12 cellular contexts compared by ENCODE assay signal in genomic region chr12:50066402-50066801, GRCh38. TPM values are rescaled to one million over a fixed set of nuclear protein-coding genes. Genes with fewer than 3 reads are reported as not detected.
A peak's percentile ranks its signal among the peaks of the same experiment; 100 is the strongest.
DNase-seq lines count a peak whose midpoint lies in the region; ATAC-seq and FAIRE-seq lines count a peak whose summit lies in the region.
"Had no signal": no experiment of that assay in that cellular context is flagged by ENCODE, and none has a peak within 500 bp of the region (broad histone marks: within the 10 kb centered on the region; RNA-seq: fewer than 3 reads in every experiment).

No MANE protein-coding gene starts in this region.

- no peak overlapping the region for H3K27ac Mint-ChIP-seq in activated naive CD4-positive, alpha-beta T cell treated with anti-CD3 and anti-CD28 coated beads, Interleukin-2, amount 10 ng/mL, durations not matched to agents 7 days and 5 days
- H3K27ac Mint-ChIP-seq: activated naive CD8-positive, alpha-beta T cell treated with anti-CD3 and anti-CD28 coated beads, Interleukin-2, amount 10 ng/mL, durations not matched to agents 7 days and 5 days; CD4-positive, alpha-beta T cell; T-helper 2 cell treated with Interferon-gamma antibody and Interleukin-4, amounts not matched to agents 5 μg/mL and 100 μg/mL, for 36 hours had no signal

- H3K9me3 Mint-ChIP-seq in activated naive CD4-positive, alpha-beta T cell treated with anti-CD3 and anti-CD28 coated beads, Interleukin-2, amount 10 ng/mL, durations not matched to agents 7 days and 5 days, result no peaks in the 10 kb centered on the region
- H3K9me3 Mint-ChIP-seq: activated naive CD8-positive, alpha-beta T cell treated with anti-CD3 and anti-CD28 coated beads, Interleukin-2, amount 10 ng/mL, durations not matched to agents 7 days and 5 days; CD4-positive, alpha-beta T cell; T-helper 2 cell treated with Interferon-gamma antibody and Interleukin-4, amounts not matched to agents 5 μg/mL and 100 μg/mL, for 36 hours had no signal

- FAIRE-seq in frontal cortex (lab: Jason Lieb, UNC), result no peak

- H3K4me1 Mint-ChIP-seq in activated naive CD4-positive, alpha-beta T cell treated with anti-CD3 and anti-CD28 coated beads, Interleukin-2, amount 10 ng/mL, durations not matched to agents 7 days and 5 days, result peaks cover 12% of the 10 kb centered on the region

- H3K4me3 Mint-ChIP-seq in activated naive CD4-positive, alpha-beta T cell treated with anti-CD3 and anti-CD28 coated beads, Interleukin-2, amount 10 ng/mL, durations not matched to agents 7 days and 5 days, result no peak overlapping the region
- H3K4me3 Mint-ChIP-seq: activated naive CD8-positive, alpha-beta T cell treated with anti-CD3 and anti-CD28 coated beads, Interleukin-2, amount 10 ng/mL, durations not matched to agents 7 days and 5 days; CD4-positive, alpha-beta T cell; T-helper 2 cell treated with Interferon-gamma antibody and Interleukin-4, amounts not matched to agents 5 μg/mL and 100 μg/mL, for 36 hours had no signal

- no peaks in the 10 kb centered on the region for H3K36me3 Mint-ChIP-seq in activated naive CD4-positive, alpha-beta T cell treated with anti-CD3 and anti-CD28 coated beads, Interleukin-2, amount 10 ng/mL, durations not matched to agents 7 days and 5 days

- peaks cover 40% of the 10 kb centered on the region for H3K27me3 Mint-ChIP-seq in activated naive CD4-positive, alpha-beta T cell treated with anti-CD3 and anti-CD28 coated beads, Interleukin-2, amount 10 ng/mL, durations not matched to agents 7 days and 5 days
- H3K27me3 Mint-ChIP-seq: activated naive CD8-positive, alpha-beta T cell treated with anti-CD3 and anti-CD28 coated beads, Interleukin-2, amount 10 ng/mL, durations not matched to agents 7 days and 5 days had no signal

- CTCF ChIA-PET in activated naive CD4-positive, alpha-beta T cell treated with anti-CD3 and anti-CD28 coated beads, Interleukin-2, amount 10 ng/mL, durations not matched to agents 7 days and 5 days (lab: Charles Lee), result interaction anchor here (0.9 to 13.7 kb wide), 9 partner anchors 8 to 121 kb away, joined by 3 to 232 read pairs (median 5); partner anchors contain the start of gene SMARCD1

- ATAC-seq in GM21825 (IDR thresholded peaks at IDR 0.05; ENCODE audit: unreplicated experiment), result no peak

- DNase-seq in A172 (ENCODE audit: low spot score) (peak; percentile 48), HCEC 1CT (peak; percentile 95), amniotic epithelial cell (ENCODE audit: low read depth) (peak; percentile 89), iris pigment epithelial cell (ENCODE audit: low read depth) (peak; percentile 93), frontal cortex (ENCODE audit: low spot score in 2 of 2) (no peak), NCI-H146 treated with DMSO at 0.1 percent for 48 hours (lab: John Stamatoyannopoulos, UW; ENCODE audit: unreplicated experiment) (no peak)
- DNase-seq in activated naive CD4-positive, alpha-beta T cell treated with anti-CD3 and anti-CD28 coated beads, Interleukin-2, amount 10 ng/mL, durations not matched to agents 7 days and 5 days, result no peak
- DNase-seq: activated naive CD8-positive, alpha-beta T cell treated with anti-CD3 and anti-CD28 coated beads, Interleukin-2, amount 10 ng/mL, durations not matched to agents 7 days and 5 days; CD4-positive, alpha-beta T cell; NCI-H1417 had no signal

RNA-seq across cellular contexts. Expression of gene ASIC1, which starts 9.0 kb away (rescaled TPM):
- 1.6 and 3.3 TPM in 2 replicates for total RNA-seq in A172 (2014; rRNA removed; shearing (Covaris generic))
- total RNA-seq in frontal cortex, result 15.5 TPM

RNA-seq across cellular contexts. Expression of gene SMARCD1, which starts 18.7 kb away (rescaled TPM):
- 57.4 and 93.9 TPM in 2 replicates for total RNA-seq in A172 (2014; rRNA removed; shearing (Covaris generic))
- 35.1 TPM for total RNA-seq in frontal cortex

RNA-seq across cellular contexts. Expression of gene GPD1, which starts 37.4 kb away (rescaled TPM):
- 0.29 and 3.8 TPM in 2 replicates for total RNA-seq in A172 (2014; rRNA removed; shearing (Covaris generic))
- total RNA-seq in frontal cortex, result 9.4 TPM

RNA-seq across cellular contexts. Expression of gene RACGAP1, which starts 41.1 kb away (rescaled TPM):
- total RNA-seq in A172 (2014; rRNA removed; shearing (Covaris generic)), result 143 and 147 TPM in 2 replicates
- 26.5 TPM for total RNA-seq in frontal cortex

RNA-seq across cellular contexts. Expression of gene COX14, which starts 45.6 kb away (rescaled TPM):
- total RNA-seq in A172 (2014; rRNA removed; shearing (Covaris generic)), result 49.7 and 76.4 TPM in 2 replicates
- total RNA-seq in frontal cortex, result 11.0 TPM

Comparison
In these comparisons a context has a peak if more than half of its experiments do, and no peak if none do; other contexts are left out.
1. DNase-seq: peak in A172 (single experiment), HCEC 1CT (single experiment), amniotic epithelial cell (single experiment) and iris pigment epithelial cell (single experiment); none in frontal cortex (0 of 2), NCI-H146 treated with DMSO at 0.1 percent for 48 hours (single experiment) and activated naive CD4-positive, alpha-beta T cell treated with anti-CD3 and anti-CD28 coated beads, Interleukin-2, amount 10 ng/mL, durations not matched to agents 7 days and 5 days (single experiment).